Comparison of ENCODE assay signal across 20 cellular contexts in the genomic region with DNA sequence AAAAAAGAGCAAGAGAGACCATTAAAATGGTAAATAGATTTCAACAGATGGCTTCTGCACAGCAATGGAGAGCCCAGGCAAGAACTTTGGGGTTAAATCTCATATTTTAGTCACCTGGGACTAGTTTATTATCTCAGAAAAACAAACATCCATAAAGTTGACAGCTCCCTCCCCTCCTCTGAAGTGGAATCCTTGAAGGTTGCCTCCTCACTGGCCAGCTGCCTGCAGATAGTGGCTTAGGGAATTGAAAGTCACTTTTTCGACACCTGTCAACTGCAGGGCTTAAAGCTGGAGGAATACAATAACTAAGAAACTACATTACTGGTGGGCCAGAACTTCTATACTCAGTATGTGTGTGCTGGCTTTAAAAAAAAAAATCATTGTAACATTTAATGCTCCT. TPM values are rescaled to one million over a fixed set of nuclear protein-coding genes. Genes with fewer than 3 reads are reported as not detected.
DNase-seq lines count a peak whose midpoint lies in the region; ATAC-seq and TF ChIP-seq lines count a peak whose summit lies in the region.
"Had no signal": no experiment of that assay in that cellular context is flagged by ENCODE, and none has a peak within 500 bp of the region (broad histone marks: within the 10 kb centered on the region; RNA-seq: fewer than 3 reads in every experiment).

No MANE protein-coding gene starts in this region.

- H3K9ac ChIP-seq in Karpas-422 (ENCODE audit: low read length): no peak overlapping the region
- H3K9ac ChIP-seq: SK-N-SH had no signal

- H3K36me3 ChIP-seq in Karpas-422 (ENCODE audit: insufficient read depth, low read length): peaks cover 3% of the 10 kb centered on the region; the same call in 1 of the 2 replicates

- no peaks in the 10 kb centered on the region for H3K9me2 ChIP-seq in Karpas-422 (replicated peaks; ENCODE audit: insufficient read depth, low read length)
- H3K9me2 ChIP-seq: SK-N-SH had no signal

- intact Hi-C loops in left colon (cut with DNase I, micrococcal nuclease): no loop called here

- no peaks in the 10 kb centered on the region for H3K79me2 ChIP-seq in Karpas-422 (ENCODE audit: low read length)

- H4K20me1 ChIP-seq in Karpas-422 (ENCODE audit: insufficient read depth, low read depth, low read length): no peaks in the 10 kb centered on the region

- H3K9me3 ChIP-seq in Karpas-422 (ENCODE audit: low read length): no peaks in the 10 kb centered on the region
- H3K9me3 ChIP-seq: A549, SK-N-SH had no signal

- H3K4me1 ChIP-seq in Karpas-422 (ENCODE audit: low read length): no peaks in the 10 kb centered on the region

- ATAC-seq in left colon: peak; percentile 60
- ATAC-seq in GM21717 (IDR thresholded peaks at IDR 0.05; ENCODE audit: unreplicated experiment): no peak
- ATAC-seq: A549, HepG2, Panc1 had no signal

- H2AFZ ChIP-seq in Karpas-422 (ENCODE audit: low read length): no peak overlapping the region

- TF ChIP-seq CTCF in coronary artery (IDR thresholded peaks at IDR 0.05): no peak

- no peak overlapping the region for H3K4me2 ChIP-seq in Karpas-422 (ENCODE audit: low read depth, low read length, poor library complexity, severe bottlenecking)
- H3K4me2 ChIP-seq: A549, SK-N-SH had no signal

- DNase-seq in NCI-H82 (lab: John Stamatoyannopoulos, UW) (peak; percentile 76), NCI-H82 treated with DMSO at 0.1 percent for 48 hours (lab: John Stamatoyannopoulos, UW; ENCODE audit: unreplicated experiment) (no peak), NCI-H524 treated with DMSO at 0.1 percent for 48 hours (lab: John Stamatoyannopoulos, UW) (peak; percentile 32), left colon (no peak), coronary artery (ENCODE audit: low spot score) (no peak), Karpas-422 (no peak)
- DNase-seq: DMS53, GDM1, KBM-7, NCI-H187 treated with DMSO at 0.1 percent for 48 hours, NCI-H526 treated with DMSO at 0.1 percent for 48 hours, SIG-M5, SK-N-SH had no signal

- no peaks in the 10 kb centered on the region for H3K27me3 ChIP-seq in Karpas-422 (ENCODE audit: low read length)

- H3K4me3 ChIP-seq in coronary artery (no peak overlapping the region), Karpas-422 (ENCODE audit: low read length) (no peak overlapping the region)
- H3K4me3 ChIP-seq: A549 had no signal

- H3K27ac ChIP-seq in coronary artery (no peak overlapping the region), Karpas-422 (ENCODE audit: low read length) (no peak overlapping the region)
- H3K27ac ChIP-seq: A549, HL-60 had no signal

RNA-seq across cellular contexts. Expression of gene LHX4, which starts 52.3 kb away (rescaled TPM):
- total RNA-seq in left colon: 1 to 10 TPM in 1 of 2 donors, under 1 TPM in 1; 0.58 to 1.7 TPM
- total RNA-seq in Karpas-422 (2014; rRNA removed; shearing (Covaris generic); ENCODE audit: low replicate concordance): not detected in 2 replicates
- total RNA-seq: B cell; T-helper 2 cell treated with Interferon-gamma antibody and Interleukin-4, amounts not matched to agents 100 ng/mL and 5 ng/mL, for 36 hours had no signal

Comparison
In these comparisons a context has a peak if more than half of its experiments do, and no peak if none do; other contexts are left out.
1. DNase-seq: peak in NCI-H82 (single experiment) and NCI-H524 treated with DMSO at 0.1 percent for 48 hours (single experiment); none in NCI-H82 treated with DMSO at 0.1 percent for 48 hours (single experiment), left colon (0 of 2), coronary artery (single experiment) and Karpas-422 (single experiment).